In genomic region chr2:17709897-17710296, GRCh38 we compare ENCODE assay signal across 1 cellular context.
TF ChIP-seq lines count a peak whose summit lies in the region.

No MANE protein-coding gene starts in this region.

TF ChIP-seq in K562, 482 proteins besides CTCF, POLR2A, EP300 and RAD21:
- TF ChIP-seq, protein P1, sequence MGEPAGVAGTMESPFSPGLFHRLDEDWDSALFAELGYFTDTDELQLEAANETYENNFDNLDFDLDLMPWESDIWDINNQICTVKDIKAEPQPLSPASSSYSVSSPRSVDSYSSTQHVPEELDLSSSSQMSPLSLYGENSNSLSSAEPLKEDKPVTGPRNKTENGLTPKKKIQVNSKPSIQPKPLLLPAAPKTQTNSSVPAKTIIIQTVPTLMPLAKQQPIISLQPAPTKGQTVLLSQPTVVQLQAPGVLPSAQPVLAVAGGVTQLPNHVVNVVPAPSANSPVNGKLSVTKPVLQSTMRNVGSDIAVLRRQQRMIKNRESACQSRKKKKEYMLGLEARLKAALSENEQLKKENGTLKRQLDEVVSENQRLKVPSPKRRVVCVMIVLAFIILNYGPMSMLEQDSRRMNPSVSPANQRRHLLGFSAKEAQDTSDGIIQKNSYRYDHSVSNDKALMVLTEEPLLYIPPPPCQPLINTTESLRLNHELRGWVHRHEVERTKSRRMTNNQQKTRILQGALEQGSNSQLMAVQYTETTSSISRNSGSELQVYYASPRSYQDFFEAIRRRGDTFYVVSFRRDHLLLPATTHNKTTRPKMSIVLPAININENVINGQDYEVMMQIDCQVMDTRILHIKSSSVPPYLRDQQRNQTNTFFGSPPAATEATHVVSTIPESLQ (CRISPR knock-in tag; IDR thresholded peaks at IDR 0.05), result no peak
- TF ChIP-seq CREB1 (IDR thresholded peaks at IDR 0.05) (no peak), CREB1 (CRISPR knock-in tag; IDR thresholded peaks at IDR 0.05) (no peak), CHAMP1 (IDR thresholded peaks at IDR 0.05) (no peak), NFE2 (IDR thresholded peaks at IDR 0.05; ENCODE audit: low read depth) (peak; percentile 63; the same call in 1 of the 2 replicates), NELFE (IDR thresholded peaks at IDR 0.05; ENCODE audit: insufficient read depth, insufficient read length) (no peak), ASH1L (IDR thresholded peaks at IDR 0.05; ENCODE audit: borderline replicate concordance, low read depth, partially characterized antibody) (no peak), DIDO1 (tag; IDR thresholded peaks at IDR 0.05; ENCODE audit: low read depth) (no peak), CBFA2T3 (IDR thresholded peaks at IDR 0.05) (peak; percentile 12; the same call in 1 of the 2 replicates), SIN3B (IDR thresholded peaks at IDR 0.05; ENCODE audit: low read depth) (no peak)
